19 cellular contexts compared by ENCODE assay signal in the genomic region with DNA sequence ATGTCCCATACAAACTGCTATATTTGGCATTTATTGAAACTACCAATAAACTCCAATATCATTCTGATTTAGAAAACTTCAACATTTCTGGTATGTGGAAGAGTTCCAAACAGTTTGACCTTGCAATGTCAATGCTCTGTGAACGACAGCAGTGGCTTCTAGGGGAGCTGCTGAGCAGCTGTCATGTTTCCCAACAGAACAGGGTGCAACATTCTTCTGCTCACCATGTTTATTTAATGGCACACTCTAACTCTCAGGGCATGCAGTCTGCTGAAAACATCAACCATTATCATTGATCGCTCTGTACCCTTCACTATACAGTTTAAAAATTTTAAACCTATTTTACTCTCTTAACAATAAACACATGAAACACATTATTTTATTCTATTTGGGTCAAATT. TPM values are rescaled to one million over a fixed set of nuclear protein-coding genes. Genes with fewer than 3 reads are reported as not detected.
DNase-seq lines count a peak whose midpoint lies in the region; ATAC-seq and TF ChIP-seq lines count a peak whose summit lies in the region.
"Had no signal": no experiment of that assay in that cellular context is flagged by ENCODE, and none has a peak within 500 bp of the region (broad histone marks: within the 10 kb centered on the region; RNA-seq: fewer than 3 reads in every experiment).

No MANE protein-coding gene starts in this region.

- no peak overlapping the region for H3K18ac ChIP-seq in trophoblast cell (ENCODE audit: low read length)

- no peak overlapping the region for H3K4ac ChIP-seq in trophoblast cell (ENCODE audit: low read depth, low read length)

- H2AK5ac ChIP-seq in trophoblast cell (ENCODE audit: low read length): no peak overlapping the region

- no peaks in the 10 kb centered on the region for H3K79me2 ChIP-seq in trophoblast cell (ENCODE audit: control insufficient read depth, insufficient read depth, low read length, poor library complexity)

- H2BK120ac ChIP-seq in trophoblast cell (ENCODE audit: insufficient read depth, low read length, poor library complexity): no peak overlapping the region

- no peak overlapping the region for H3K23ac ChIP-seq in trophoblast cell (ENCODE audit: low read length)

- no peak overlapping the region for H4K91ac ChIP-seq in trophoblast cell (ENCODE audit: low read depth, low read length)

- no peak for TF ChIP-seq POLR2A in body of pancreas (IDR thresholded peaks at IDR 0.05)

- H3K79me1 ChIP-seq in trophoblast cell (ENCODE audit: low read length): no peaks in the 10 kb centered on the region

- H3K4me3 ChIP-seq in body of pancreas (no peak overlapping the region), lower lobe of right lung (no peak overlapping the region), skeletal muscle tissue (ENCODE audit: low read length in 3 of 3) (no peak overlapping the region), trophoblast cell (ENCODE audit: low read depth, low read length) (no peak overlapping the region)

- no peak overlapping the region for H2BK5ac ChIP-seq in trophoblast cell (ENCODE audit: low read depth, low read length, poor library complexity)

- H2BK12ac ChIP-seq in trophoblast cell (ENCODE audit: low read length): no peak overlapping the region

- H3K4me1 ChIP-seq in body of pancreas: peaks cover 26% of the 10 kb centered on the region
- H3K4me1 ChIP-seq in lower lobe of right lung: peaks cover 9% of the 10 kb centered on the region
- H3K4me1 ChIP-seq in skeletal muscle tissue (ENCODE audit: control insufficient read depth in 3 of 3, insufficient read depth in 3 of 3, low read length in 3 of 3): peaks cover 16 to 26% (median 23%) of the 10 kb centered on the region in 3 donors
- H3K4me1 ChIP-seq in trophoblast cell (ENCODE audit: control insufficient read depth in 1 of 2, insufficient read depth in 2 of 2, low read length in 2 of 2): peaks cover 0 to 2% of the 10 kb centered on the region in 2 experiments

- peak overlapping the region in 1 of 3 donors; percentile 75 for H3K9ac ChIP-seq in skeletal muscle tissue (ENCODE audit: low read depth in 1 of 3, low read length in 3 of 3)
- no peak overlapping the region for H3K9ac ChIP-seq in trophoblast cell (ENCODE audit: low read length)

- H3K14ac ChIP-seq in trophoblast cell (ENCODE audit: low read length): no peak overlapping the region

- H4K12ac ChIP-seq in trophoblast cell (ENCODE audit: low read depth, low read length): no peak overlapping the region

- H4K8ac ChIP-seq in trophoblast cell (ENCODE audit: low read depth, low read length): no peak overlapping the region

- H3K4me2 ChIP-seq in trophoblast cell (ENCODE audit: low read length): no peak overlapping the region

- peak; percentile 83 for ATAC-seq in body of pancreas
- peak; percentile 79 to 93 for ATAC-seq in left cardiac atrium
- ATAC-seq in lower lobe of right lung: peak; percentile 32 to 61
- no peak for ATAC-seq in HG02610 (IDR thresholded peaks at IDR 0.05; ENCODE audit: unreplicated experiment)
- no peak for ATAC-seq in GM18909 (IDR thresholded peaks at IDR 0.05; ENCODE audit: poor library complexity, unreplicated experiment)

- no peak overlapping the region for H2AFZ ChIP-seq in trophoblast cell (ENCODE audit: insufficient read depth, low read length, poor library complexity)

- H3K27me3 ChIP-seq in body of pancreas (no peaks in the 10 kb centered on the region), lower lobe of right lung (ENCODE audit: low read depth) (no peaks in the 10 kb centered on the region), skeletal muscle tissue (ENCODE audit: control insufficient read depth in 3 of 3, insufficient read depth in 3 of 3, low read length in 3 of 3) (no peaks in the 10 kb centered on the region), trophoblast cell (ENCODE audit: insufficient read depth, low read length) (no peaks in the 10 kb centered on the region)

- peak overlapping the region in 1 of 4 donors; percentile 3 for H3K27ac ChIP-seq in body of pancreas
- H3K27ac ChIP-seq in lower lobe of right lung: no peak overlapping the region
- H3K27ac ChIP-seq in skeletal muscle tissue (ENCODE audit: low read depth, low read length): peak overlapping the region; percentile 75
- H3K27ac ChIP-seq in trophoblast cell (ENCODE audit: low read depth, low read length): no peak overlapping the region

- no peak for TF ChIP-seq CTCF in body of pancreas (IDR thresholded peaks at IDR 0.05)
- no peak for TF ChIP-seq CTCF in lower lobe of right lung (IDR thresholded peaks at IDR 0.05)

- intact Hi-C loops in body of pancreas (cut with DNase I): no loop called here
- intact Hi-C loops in left cardiac atrium (cut with DNase I): loop anchor here (5.0 to 10.0 kb wide), 3 partner anchors 44 to 187 kb away; no protein-coding TSS in a partner anchor
- intact Hi-C loops in lower lobe of right lung (cut with DNase I): loop anchor here (10.0 kb wide), 1 partner anchor 183 kb away; no protein-coding TSS in a partner anchor

- WGBS in body of pancreas, 2 donors: 14 to 27% methylated on average over 2 of the region's 2 CpGs
- WGBS in trophoblast cell (ENCODE audit: extremely low coverage, insufficient coverage, insufficient read length): 100% methylated on average over 1 of the region's 2 CpGs

- no peaks in the 10 kb centered on the region for H3K36me3 ChIP-seq in body of pancreas (replicated peaks in 1 of 2; ENCODE audit: insufficient read depth in 1 of 2, low read depth in 2 of 2)
- H3K36me3 ChIP-seq in lower lobe of right lung: peaks cover 35% of the 10 kb centered on the region
- peaks cover 0 to 3% (median 0%) of the 10 kb centered on the region in 3 donors for H3K36me3 ChIP-seq in skeletal muscle tissue (ENCODE audit: control insufficient read depth in 3 of 3, insufficient read depth in 3 of 3, low read length in 3 of 3)
- no peaks in the 10 kb centered on the region for H3K36me3 ChIP-seq in trophoblast cell (ENCODE audit: control insufficient read depth in 1 of 2, insufficient read depth in 2 of 2, low read length in 2 of 2)

- DNase-seq in body of pancreas (peak; percentile 47 to 71 (median 58)), left cardiac atrium (no peak), lower lobe of right lung (no peak), trophoblast cell (no peak), SK-N-DZ (ENCODE audit: low spot score) (no peak)
- DNase-seq: ACHN; COR-L47; NCI-H1105 treated with DMSO at 0.1 percent for 48 hours; NCI-H187; NCI-H446; NCI-H69; NK-92 treated with Interleukin-12 subunit alpha and Interleukin-12 subunit beta, amount 100 ng/mL, for 24 hours; SIG-M5 had no signal

- H3K9me3 ChIP-seq in body of pancreas (no peaks in the 10 kb centered on the region), lower lobe of right lung (no peaks in the 10 kb centered on the region), skeletal muscle tissue (ENCODE audit: control insufficient read depth in 3 of 3, low read length in 3 of 3) (no peaks in the 10 kb centered on the region), trophoblast cell (ENCODE audit: insufficient read depth, low read depth, low read length) (no peaks in the 10 kb centered on the region)

RNA-seq across cellular contexts. Expression of a gene that starts 25.9 kb away (rescaled TPM):
- total RNA-seq in body of pancreas: not detected
- 100 to 1,000 TPM; 220 to 376 TPM for total RNA-seq in left cardiac atrium
- not detected for total RNA-seq in lower lobe of right lung
- total RNA-seq in skeletal muscle tissue: 34.4 TPM
- 0.87 and 1.1 TPM in 2 replicates for polyA plus RNA-seq in trophoblast cell (2013)
- not detected in 2 replicates for polyA plus RNA-seq in SK-N-DZ (2014; cell fraction: cytosol; rRNA removed)
- polyA plus RNA-seq in SK-N-DZ (2014; cell fraction: nucleus; rRNA removed): not detected in 2 replicates
- total RNA-seq: Daoy, HT-29, OCI-LY7 had no signal

Comparison
In these comparisons a context has a peak if more than half of its experiments do, and no peak if none do; other contexts are left out.
1. ATAC-seq: peak in body of pancreas (single experiment), left cardiac atrium (2 of 2) and lower lobe of right lung (2 of 2); none in HG02610 (single experiment) and GM18909 (single experiment).
2. DNase-seq: peak in body of pancreas (4 of 4); none in left cardiac atrium (single experiment), lower lobe of right lung (single experiment), trophoblast cell (0 of 2) and SK-N-DZ (single experiment).
3. RNA of a gene that starts 25.9 kb away (total RNA-seq): 220 to 376 TPM in left cardiac atrium and 34.4 TPM in skeletal muscle tissue (single experiment); not detected in body of pancreas and not detected in lower lobe of right lung (single experiment); every median in the first group is over 10 times any median in the second.